In the genomic region with DNA sequence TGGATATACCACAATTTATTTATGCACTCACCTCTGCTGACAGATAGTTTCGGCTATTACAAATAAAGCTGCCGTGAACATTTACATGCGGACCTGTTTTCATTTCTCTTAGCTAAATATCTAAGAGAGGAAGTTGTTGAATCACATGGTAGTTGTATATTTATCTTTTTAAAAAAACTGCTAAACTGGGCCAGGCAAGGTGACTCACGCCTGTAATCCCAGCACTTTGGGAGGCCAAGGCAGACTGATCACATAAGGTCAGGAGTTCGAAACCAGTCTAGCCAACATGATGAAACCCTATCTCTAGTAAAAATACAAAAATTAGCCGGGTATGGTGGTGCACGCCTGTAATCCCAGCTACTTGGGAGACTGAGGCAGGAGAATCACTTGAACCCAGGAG, we compare ENCODE assay signal across 7 cellular contexts.
DNase-seq lines count a peak whose midpoint lies in the region; ATAC-seq, FAIRE-seq and TF ChIP-seq lines count a peak whose summit lies in the region.
"Not testable (repeated sequence)": the region's sequence is repeated elsewhere in the genome, so short reads cannot be mapped to it uniquely, and the experiment has no call there.

No MANE protein-coding gene starts in this region.

- not testable (repeated sequence) for H3K4me3 ChIP-seq in PC-3 (ENCODE audit: low read length); astrocyte (ENCODE audit: insufficient read depth, low read depth, low read length); colonic mucosa; left ventricle myocardium inferior; psoas muscle

- CTCF ChIA-PET in PC-3 (lab: Charles Lee), result not testable (repeated sequence)

- POLR2A ChIA-PET in PC-3 (lab: Charles Lee; ENCODE audit: unreplicated experiment), result not testable (repeated sequence)

- H3K4me3 Mint-ChIP-seq in astrocyte (ENCODE audit: unreplicated experiment), result not testable (repeated sequence)

- not testable (repeated sequence) for H3K27ac Mint-ChIP-seq in astrocyte (ENCODE audit: unreplicated experiment)

- peak; percentile 62 for DNase-seq in Daoy (ENCODE audit: low read depth)
- DNase-seq in HT1080 (ENCODE audit: low read depth), result peak; percentile 57
- peak; percentile 52 for DNase-seq in PC-3
- DNase-seq in astrocyte (ENCODE audit: low read depth), result peak; percentile 60
- not testable (repeated sequence) for DNase-seq in colonic mucosa, left ventricle myocardium inferior, psoas muscle

- not testable (repeated sequence) for H3K27me3 Mint-ChIP-seq in astrocyte (ENCODE audit: low read depth, unreplicated experiment)

- H2AFZ ChIP-seq in PC-3 (ENCODE audit: low read length); astrocyte (ENCODE audit: low read depth, low read length): not testable (repeated sequence)

- not testable (repeated sequence) for H3K27me3 ChIP-seq in PC-3 (ENCODE audit: low read length); astrocyte (ENCODE audit: insufficient read depth, low read length); colonic mucosa; left ventricle myocardium inferior (ENCODE audit: low read depth); psoas muscle (ENCODE audit: insufficient read depth in 3 of 3, low read length in 2 of 3)

- H4K20me1 ChIP-seq in PC-3 (ENCODE audit: low read length); astrocyte (ENCODE audit: insufficient read depth, low read length): not testable (repeated sequence)

- H3K9me2 ChIP-seq in PC-3 (replicated peaks; ENCODE audit: low read length), result not testable (repeated sequence)

- intact Hi-C loops in PC-3 (cut with micrococcal nuclease); colonic mucosa (cut with DNase I); left ventricle myocardium inferior (cut with micrococcal nuclease): not testable (repeated sequence)
- intact Hi-C loops in psoas muscle (cut with DNase I), result loop anchor here in 1 of 2 donors (5.0 kb wide), 1 partner anchor 46 kb away; no protein-coding TSS in a partner anchor

- not testable (repeated sequence) for H3K9ac ChIP-seq in PC-3 (ENCODE audit: low read length); astrocyte (ENCODE audit: low read length); colonic mucosa (ENCODE audit: low read depth in 2 of 2, low read length in 2 of 2)

- not testable (repeated sequence) for ATAC-seq in PC-3, psoas muscle

- not testable (repeated sequence) for H3K36me3 Mint-ChIP-seq in astrocyte (ENCODE audit: low read depth, unreplicated experiment)

- not testable (repeated sequence) for TF ChIP-seq CTCF in PC-3 (conservative IDR thresholded peaks at IDR 0.05; ENCODE audit: low read depth, low read length); astrocyte (IDR thresholded peaks at IDR 0.05; ENCODE audit: insufficient read depth, low read depth, low read length); colonic mucosa (IDR thresholded peaks at IDR 0.05); left ventricle myocardium inferior (IDR thresholded peaks at IDR 0.05; ENCODE audit: borderline replicate concordance); psoas muscle (IDR thresholded peaks at IDR 0.05)

- not testable (repeated sequence) for H3K36me3 ChIP-seq in PC-3 (ENCODE audit: low read depth, low read length); astrocyte (ENCODE audit: insufficient read depth, low read length); colonic mucosa; left ventricle myocardium inferior; psoas muscle (ENCODE audit: insufficient read depth in 1 of 2, low read depth in 1 of 2)

- H3K79me2 ChIP-seq in PC-3 (ENCODE audit: low read length); astrocyte (ENCODE audit: insufficient read depth, low read length): not testable (repeated sequence)

- H3K27ac ChIP-seq in PC-3 (ENCODE audit: low read length); astrocyte (ENCODE audit: low read depth, low read length): not testable (repeated sequence)
- H3K27ac ChIP-seq in colonic mucosa (peak overlapping the region; percentile 69), left ventricle myocardium inferior (replicated peaks) (peak overlapping the region; percentile 93), psoas muscle (peak overlapping the region; percentile 84)

- not testable (repeated sequence) for H3K4me2 ChIP-seq in PC-3 (ENCODE audit: low read length); astrocyte (ENCODE audit: low read length)

- H3K9me3 Mint-ChIP-seq in astrocyte (ENCODE audit: unreplicated experiment), result not testable (repeated sequence)

- FAIRE-seq in astrocyte (lab: Jason Lieb, UNC), result not testable (repeated sequence)

- H3K4me1 Mint-ChIP-seq in astrocyte (ENCODE audit: low read depth, unreplicated experiment), result peaks cover 49% of the 10 kb centered on the region

- not testable (repeated sequence) for H3F3A ChIP-seq in PC-3 (ENCODE audit: low read length, unreplicated experiment)

- peaks cover 16% of the 10 kb centered on the region for H3K4me1 ChIP-seq in PC-3 (ENCODE audit: insufficient read depth, low read length)
- H3K4me1 ChIP-seq in astrocyte (ENCODE audit: insufficient read depth, low read length), result peaks cover 27% of the 10 kb centered on the region
- not testable (repeated sequence) for H3K4me1 ChIP-seq in colonic mucosa
- peaks cover 84% of the 10 kb centered on the region for H3K4me1 ChIP-seq in left ventricle myocardium inferior
- H3K4me1 ChIP-seq in psoas muscle, result peaks cover 59% of the 10 kb centered on the region

- H3K9me3 ChIP-seq in PC-3 (ENCODE audit: low read length); astrocyte (ENCODE audit: insufficient read depth, low read depth, low read length); colonic mucosa; left ventricle myocardium inferior (replicated peaks); psoas muscle: not testable (repeated sequence)

- WGBS in psoas muscle, 3 donors, result 72 to 93% (median 84%) methylated on average over 7 of the region's 7 CpGs

- not testable (repeated sequence) for BruUV-seq in PC-3 (replicated peaks; lab: Mats Ljungman, UMichigan)
